8 cellular contexts compared by ENCODE assay signal in the genomic region with DNA sequence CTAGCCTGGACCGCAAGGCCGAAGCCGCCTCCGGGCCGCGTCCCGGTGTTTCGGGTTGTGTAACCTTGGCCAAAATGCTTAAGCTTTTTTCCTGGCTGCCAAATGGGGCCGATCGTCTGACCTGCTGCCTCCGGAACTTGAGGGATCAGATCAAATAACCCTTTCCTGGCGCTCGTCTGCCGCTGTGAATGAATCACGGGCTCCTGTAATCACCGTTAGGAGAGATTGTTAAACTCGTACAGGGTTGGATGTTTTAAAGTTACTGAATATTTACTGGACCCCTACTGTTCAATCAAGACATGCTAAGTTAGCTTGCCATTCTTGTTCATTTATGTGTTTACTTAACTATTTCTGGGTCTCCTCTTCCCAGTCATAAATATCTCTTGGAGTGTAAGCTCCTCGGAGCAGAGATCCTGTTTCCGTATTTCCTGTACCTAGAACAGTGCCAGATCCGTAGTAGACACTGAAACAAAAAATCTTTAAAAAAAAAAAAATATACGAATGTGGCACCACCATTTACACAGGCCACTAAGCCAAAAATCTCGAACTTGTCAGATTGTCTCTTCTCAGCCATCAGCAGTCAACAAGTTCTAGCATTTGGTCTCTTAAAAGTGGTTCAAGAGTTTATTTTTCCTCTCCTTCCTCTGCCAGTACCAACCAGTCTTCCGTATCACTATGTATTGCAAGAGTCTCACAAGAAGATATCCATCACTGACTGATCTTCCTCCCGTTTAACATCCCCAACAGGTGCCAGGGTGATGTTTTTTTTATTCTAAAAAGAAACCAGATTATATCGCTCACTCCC.
A peak's percentile ranks its signal among the peaks of the same experiment; 100 is the strongest.
DNase-seq lines count a peak whose midpoint lies in the region; ATAC-seq and TF ChIP-seq lines count a peak whose summit lies in the region.

No MANE protein-coding gene starts in this region.

- in situ Hi-C loops in brain microvascular endothelial cell (cut with HindIII; ENCODE audit: low pct_ligation_motif_present, low sequenced_read_pairs), result no loop called here

- H2AFZ ChIP-seq in OCI-LY1 (ENCODE audit: low read length), result no peak overlapping the region; the same call in 1 of the 2 replicates

- H3K4me3 ChIP-seq in OCI-LY1 (ENCODE audit: low read depth, low read length, poor library complexity, severe bottlenecking) (peak overlapping the region; percentile 91), brain microvascular endothelial cell (ENCODE audit: low read depth, low read length) (peak overlapping the region; percentile 90)

- peak overlapping the region; percentile 83 for H3K27ac ChIP-seq in OCI-LY1 (ENCODE audit: low read depth, low read length, poor library complexity, severe bottlenecking)
- peak overlapping the region; percentile 87 for H3K27ac ChIP-seq in brain microvascular endothelial cell

- no peaks in the 10 kb centered on the region for H3F3A ChIP-seq in OCI-LY1 (ENCODE audit: insufficient read depth, low read length)

- H3K36me3 ChIP-seq in OCI-LY1 (ENCODE audit: insufficient read depth, low read length) (no peaks in the 10 kb centered on the region), brain microvascular endothelial cell (replicated peaks) (no peaks in the 10 kb centered on the region)

- TF ChIP-seq CTCF in OCI-LY1 (IDR thresholded peaks at IDR 0.05; ENCODE audit: low read length) (no peak), brain microvascular endothelial cell (IDR thresholded peaks at IDR 0.05; ENCODE audit: low read depth, low read length, missing control alignments) (no peak)

- no peaks in the 10 kb centered on the region for H3K9me3 ChIP-seq in OCI-LY1 (ENCODE audit: low read length)

- H3K79me2 ChIP-seq in OCI-LY1 (ENCODE audit: insufficient read depth, low read length), result peaks cover 35% of the 10 kb centered on the region

- H3K4me2 ChIP-seq in OCI-LY1 (ENCODE audit: low read length), result peak overlapping the region; percentile 88

- H3K9ac ChIP-seq in OCI-LY1 (ENCODE audit: low read length), result peak overlapping the region; percentile 80

- ATAC-seq in HG02588 (IDR thresholded peaks at IDR 0.05; ENCODE audit: unreplicated experiment), result peak; percentile 8
- no peak for ATAC-seq in GM18502 (IDR thresholded peaks at IDR 0.05; ENCODE audit: poor library complexity, unreplicated experiment)

- no peaks in the 10 kb centered on the region for H3K9me2 ChIP-seq in OCI-LY1 (ENCODE audit: low read depth, low read length)

- H3K27me3 ChIP-seq in OCI-LY1 (ENCODE audit: insufficient read depth, low read length) (no peaks in the 10 kb centered on the region), brain microvascular endothelial cell (replicated peaks) (no peaks in the 10 kb centered on the region)

- DNase-seq in DMS114 treated with DMSO at 0.1 percent for 48 hours (lab: John Stamatoyannopoulos, UW; ENCODE audit: unreplicated experiment) (peak; percentile 23), brain microvascular endothelial cell (peak; percentile 68), inferior parietal cortex (ENCODE audit: extremely low spot score) (peak; percentile 53), NCI-H1436 treated with DMSO at 0.1 percent for 48 hours (lab: John Stamatoyannopoulos, UW) (no peak)
- DNase-seq in stimulated activated CD4-positive, alpha-beta T cell treated with anti-CD3 and anti-CD28 coated beads, Interleukin-2, amount 100 ng/mL, for 4 hours (ENCODE audit: low read depth), result peak; percentile 40

- H4K20me1 ChIP-seq in OCI-LY1 (ENCODE audit: insufficient read depth, low read length), result no peaks in the 10 kb centered on the region

- H3K4me1 ChIP-seq in OCI-LY1 (ENCODE audit: insufficient read depth, low read length, severe bottlenecking), result peaks cover 29% of the 10 kb centered on the region
